Comparison of ENCODE assay signal across 21 cellular contexts in the genomic region with DNA sequence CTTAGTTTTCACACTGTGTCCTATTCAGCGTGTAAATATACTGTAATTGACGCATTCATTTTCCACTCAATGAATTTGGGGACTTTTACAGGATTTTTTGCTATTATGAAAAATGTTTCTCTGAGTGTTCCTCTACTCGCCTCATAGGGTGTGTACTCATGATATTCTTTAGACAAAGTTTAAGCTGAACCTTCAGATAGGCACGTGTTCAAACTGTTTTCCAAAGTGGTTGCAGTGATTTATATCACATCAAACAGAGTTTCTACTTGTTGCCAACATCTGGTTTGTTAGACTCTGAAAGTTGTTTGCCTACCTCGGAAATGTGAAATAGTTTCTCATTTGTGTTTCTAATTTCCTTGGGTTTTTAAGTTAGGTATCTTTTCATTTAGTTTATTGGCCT. TPM values are rescaled to one million over a fixed set of nuclear protein-coding genes. Genes with fewer than 3 reads are reported as not detected.
"Had no signal": no experiment of that assay in that cellular context is flagged by ENCODE, and none has a peak within 500 bp of the region (broad histone marks: within the 10 kb centered on the region; RNA-seq: fewer than 3 reads in every experiment).

No MANE protein-coding gene starts in this region.

- H3K4me1 ChIP-seq: gastroesophageal sphincter had no signal

- H3K9me3 ChIP-seq: gastroesophageal sphincter, mucosa of descending colon, neutrophil, stomach, thoracic aorta, transverse colon had no signal

- H3K4me3 ChIP-seq: coronary artery, gastroesophageal sphincter, mucosa of descending colon, stomach, thoracic aorta, transverse colon had no signal

- FAIRE-seq: urothelium cell line had no signal

- DNase-seq: effector CD4-positive, alpha-beta T cell; endodermal cell; foreskin fibroblast; glutamatergic neuron; kidney; mucosa of descending colon; naive thymus-derived CD8-positive, alpha-beta T cell; posterior cingulate gyrus; stimulated activated CD4-positive, alpha-beta T cell treated with anti-CD3 and anti-CD28 coated beads, Interleukin-12 subunit alpha, Interleukin-12 subunit beta, amount 100 ng/mL, for 4 hours; stimulated activated naive CD4-positive, alpha-beta T cell; stomach; substantia nigra; transverse colon had no signal

- H3K36me3 ChIP-seq: gastroesophageal sphincter, neutrophil, stomach, thoracic aorta, transverse colon had no signal

- ATAC-seq: esophagus mucosa; gastroesophageal sphincter; mucosa of descending colon; naive thymus-derived CD8-positive, alpha-beta T cell; sciatic nerve had no signal

- H3K27ac ChIP-seq: coronary artery, gastroesophageal sphincter, thoracic aorta, transverse colon had no signal

- H3K27me3 ChIP-seq: gastroesophageal sphincter, neutrophil, stomach, transverse colon had no signal

RNA-seq across cellular contexts. Expression of a gene that starts 46.4 kb away (rescaled TPM):
- polyA plus RNA-seq: naive thymus-derived CD8-positive, alpha-beta T cell; neural cell had no signal
